Comparison of ENCODE assay signal across 2 cellular contexts in the genomic region with DNA sequence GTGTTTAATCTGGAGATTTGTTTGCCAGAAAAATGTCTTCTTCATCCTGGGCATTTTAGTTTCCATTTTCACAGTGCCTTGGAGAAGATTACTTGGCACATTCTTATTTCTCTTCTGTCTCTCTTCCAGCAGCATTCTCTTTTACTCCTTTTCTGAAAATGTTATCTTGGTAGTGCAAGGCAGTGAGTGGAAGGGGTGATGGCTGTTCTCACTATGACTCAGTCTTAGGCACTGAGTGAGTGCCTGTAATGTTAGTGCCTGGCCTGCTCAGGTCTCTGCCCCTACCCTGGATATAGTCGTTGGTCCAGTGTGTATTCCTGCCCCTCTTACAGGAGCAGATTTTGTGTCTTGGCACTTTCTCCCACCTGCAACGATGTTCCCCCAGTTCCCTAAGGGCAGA.
TF ChIP-seq lines count a peak whose summit lies in the region.

No MANE protein-coding gene starts in this region.

TF ChIP-seq in A549, 52 proteins besides CTCF, POLR2A, EP300 and RAD21:
- TF ChIP-seq MAZ (IDR thresholded peaks at IDR 0.05; ENCODE audit: borderline replicate concordance, low read depth, low read length) (no peak), RFX5 (IDR thresholded peaks at IDR 0.05) (no peak), ZSCAN20 (CRISPR knock-in tag; IDR thresholded peaks at IDR 0.05) (no peak), NR3C1 (IDR thresholded peaks at IDR 0.05) (no peak), CHD4 (IDR thresholded peaks at IDR 0.05; ENCODE audit: borderline replicate concordance) (no peak), FOXS1 (CRISPR knock-in tag; IDR thresholded peaks at IDR 0.05) (no peak), EHMT2 (IDR thresholded peaks at IDR 0.05; ENCODE audit: low read depth) (no peak), CBX8 (IDR thresholded peaks at IDR 0.05) (no peak), KDM5A (IDR thresholded peaks at IDR 0.05) (no peak)
- TF ChIP-seq, protein P1, sequence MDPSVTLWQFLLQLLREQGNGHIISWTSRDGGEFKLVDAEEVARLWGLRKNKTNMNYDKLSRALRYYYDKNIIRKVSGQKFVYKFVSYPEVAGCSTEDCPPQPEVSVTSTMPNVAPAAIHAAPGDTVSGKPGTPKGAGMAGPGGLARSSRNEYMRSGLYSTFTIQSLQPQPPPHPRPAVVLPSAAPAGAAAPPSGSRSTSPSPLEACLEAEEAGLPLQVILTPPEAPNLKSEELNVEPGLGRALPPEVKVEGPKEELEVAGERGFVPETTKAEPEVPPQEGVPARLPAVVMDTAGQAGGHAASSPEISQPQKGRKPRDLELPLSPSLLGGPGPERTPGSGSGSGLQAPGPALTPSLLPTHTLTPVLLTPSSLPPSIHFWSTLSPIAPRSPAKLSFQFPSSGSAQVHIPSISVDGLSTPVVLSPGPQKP (IDR thresholded peaks at IDR 0.05; ENCODE audit: low read depth, low read length) = no peak
- TF ChIP-seq, protein P2, sequence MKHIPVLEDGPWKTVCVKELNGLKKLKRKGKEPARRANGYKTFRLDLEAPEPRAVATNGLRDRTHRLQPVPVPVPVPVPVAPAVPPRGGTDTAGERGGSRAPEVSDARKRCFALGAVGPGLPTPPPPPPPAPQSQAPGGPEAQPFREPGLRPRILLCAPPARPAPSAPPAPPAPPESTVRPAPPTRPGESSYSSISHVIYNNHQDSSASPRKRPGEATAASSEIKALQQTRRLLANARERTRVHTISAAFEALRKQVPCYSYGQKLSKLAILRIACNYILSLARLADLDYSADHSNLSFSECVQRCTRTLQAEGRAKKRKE (CRISPR knock-in tag; IDR thresholded peaks at IDR 0.05; ENCODE audit: low read depth) = no peak
- TF ChIP-seq, protein P3, sequence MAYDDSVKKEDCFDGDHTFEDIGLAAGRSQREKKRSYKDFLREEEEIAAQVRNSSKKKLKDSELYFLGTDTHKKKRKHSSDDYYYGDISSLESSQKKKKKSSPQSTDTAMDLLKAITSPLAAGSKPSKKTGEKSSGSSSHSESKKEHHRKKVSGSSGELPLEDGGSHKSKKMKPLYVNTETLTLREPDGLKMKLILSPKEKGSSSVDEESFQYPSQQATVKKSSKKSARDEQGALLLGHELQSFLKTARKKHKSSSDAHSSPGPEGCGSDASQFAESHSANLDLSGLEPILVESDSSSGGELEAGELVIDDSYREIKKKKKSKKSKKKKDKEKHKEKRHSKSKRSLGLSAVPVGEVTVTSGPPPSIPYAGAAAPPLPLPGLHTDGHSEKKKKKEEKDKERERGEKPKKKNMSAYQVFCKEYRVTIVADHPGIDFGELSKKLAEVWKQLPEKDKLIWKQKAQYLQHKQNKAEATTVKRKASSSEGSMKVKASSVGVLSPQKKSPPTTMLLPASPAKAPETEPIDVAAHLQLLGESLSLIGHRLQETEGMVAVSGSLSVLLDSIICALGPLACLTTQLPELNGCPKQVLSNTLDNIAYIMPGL (CRISPR knock-in tag; IDR thresholded peaks at IDR 0.05; ENCODE audit: borderline replicate concordance) = no peak

TF ChIP-seq in IMR-90, 13 proteins besides CTCF, POLR2A, EP300 and RAD21:
- TF ChIP-seq, protein P4, sequence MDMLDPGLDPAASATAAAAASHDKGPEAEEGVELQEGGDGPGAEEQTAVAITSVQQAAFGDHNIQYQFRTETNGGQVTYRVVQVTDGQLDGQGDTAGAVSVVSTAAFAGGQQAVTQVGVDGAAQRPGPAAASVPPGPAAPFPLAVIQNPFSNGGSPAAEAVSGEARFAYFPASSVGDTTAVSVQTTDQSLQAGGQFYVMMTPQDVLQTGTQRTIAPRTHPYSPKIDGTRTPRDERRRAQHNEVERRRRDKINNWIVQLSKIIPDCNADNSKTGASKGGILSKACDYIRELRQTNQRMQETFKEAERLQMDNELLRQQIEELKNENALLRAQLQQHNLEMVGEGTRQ (IDR thresholded peaks at IDR 0.05; ENCODE audit: low read depth, low read length) = no peak
- TF ChIP-seq FOS (IDR thresholded peaks at IDR 0.05; ENCODE audit: low read depth, low read length) (no peak), CEBPB (IDR thresholded peaks at IDR 0.05; ENCODE audit: low read depth, low read length) (no peak), BHLHE40 (IDR thresholded peaks at IDR 0.05; ENCODE audit: low read depth, low read length) (no peak), CHD1 (IDR thresholded peaks at IDR 0.05; ENCODE audit: low read depth, low read length) (no peak), MXI1 (IDR thresholded peaks at IDR 0.05; ENCODE audit: borderline replicate concordance, low read depth, low read length) (no peak), RFX5 (IDR thresholded peaks at IDR 0.05; ENCODE audit: low read depth, low read length) (no peak), RCOR1 (IDR thresholded peaks at IDR 0.05; ENCODE audit: insufficient replicate concordance, low read length) (no peak), MAZ (IDR thresholded peaks at IDR 0.05; ENCODE audit: borderline replicate concordance, low read depth, low read length) (no peak), NFE2L2 (IDR thresholded peaks at IDR 0.05; ENCODE audit: low read depth, low read length) (no peak), SMC3 (IDR thresholded peaks at IDR 0.05; ENCODE audit: low read depth, low read length) (no peak), MAFK (IDR thresholded peaks at IDR 0.05; ENCODE audit: low read depth, low read length) (no peak)
- TF ChIP-seq, protein P1 (IDR thresholded peaks at IDR 0.05; ENCODE audit: borderline replicate concordance, low read depth, low read length) = no peak
